Comparison of ENCODE assay signal across 8 cellular contexts in the genomic region with DNA sequence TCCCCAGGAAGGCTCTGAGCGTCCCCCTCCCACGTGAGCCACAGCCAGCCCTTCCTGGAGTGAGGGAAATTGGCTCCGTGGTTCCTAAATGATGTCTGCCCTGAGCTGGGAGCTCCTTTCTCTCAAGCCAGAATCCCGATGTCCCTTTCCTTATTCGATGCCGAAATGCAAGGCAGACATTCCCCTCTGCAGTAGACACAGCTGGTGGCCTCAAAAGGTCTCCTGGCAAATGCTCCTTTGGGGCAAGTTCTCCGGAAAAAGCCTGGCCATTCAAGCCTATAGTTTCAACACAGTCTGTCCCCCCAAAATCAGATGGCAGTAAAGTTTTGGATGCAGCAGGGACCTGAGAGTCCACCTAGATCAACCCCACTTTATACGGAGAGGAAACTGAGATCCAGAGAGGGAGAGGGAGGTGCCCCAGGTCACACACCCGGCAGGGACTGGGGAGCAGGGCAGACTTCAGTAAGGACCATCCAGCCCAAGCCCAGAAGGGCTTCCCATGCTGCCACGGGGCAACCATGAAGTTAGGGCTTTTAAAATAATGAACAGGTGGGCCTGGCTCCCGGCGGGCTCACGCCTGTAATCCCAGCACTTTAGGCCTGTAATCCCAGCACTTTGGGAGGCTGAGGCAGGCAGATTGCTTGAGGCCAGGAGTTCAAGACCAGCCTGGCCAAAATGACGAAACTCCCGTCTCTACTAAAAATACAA.
A peak's percentile ranks its signal among the peaks of the same experiment; 100 is the strongest.
DNase-seq lines count a peak whose midpoint lies in the region; ATAC-seq, FAIRE-seq and TF ChIP-seq lines count a peak whose summit lies in the region.

No MANE protein-coding gene starts in this region.

- no peak overlapping the region for H2BK15ac ChIP-seq in mesendoderm (replicated peaks; ENCODE audit: low read depth)

- H2AK5ac ChIP-seq in mesendoderm (ENCODE audit: low read length): peak overlapping the region; percentile 5

- no peak for TF ChIP-seq EP300 in GM12878 (IDR thresholded peaks at IDR 0.05; ENCODE audit: borderline replicate concordance in 1 of 2, control insufficient read depth in 1 of 2, low read depth in 2 of 2, low read length in 2 of 2)

- no peak for DNase-seq in AG09309 (ENCODE audit: low read depth)
- DNase-seq in GM12878 (ENCODE audit: low read depth, low spot score): no peak
- DNase-seq in mesendoderm: peak; percentile 23
- DNase-seq in vagina (ENCODE audit: extremely low spot score in 2 of 2): no peak
- DNase-seq in putamen (ENCODE audit: low spot score): no peak
- DNase-seq in NCI-H2107 (lab: John Stamatoyannopoulos, UW): no peak
- no peak for DNase-seq in DMS153 (lab: John Stamatoyannopoulos, UW)

- H3K23ac ChIP-seq in mesendoderm (ENCODE audit: low read length): peak overlapping the region; percentile 59

- peak overlapping the region; percentile 94 for H3K27ac ChIP-seq in HUES6 (ENCODE audit: low read depth, low read length)
- H3K27ac ChIP-seq in GM12878 (ENCODE audit: control insufficient read depth, insufficient read depth): no peak overlapping the region
- peak overlapping the region; percentile 93 for H3K27ac ChIP-seq in mesendoderm (ENCODE audit: low read depth, low read length)
- peak overlapping the region; percentile 83 for H3K27ac ChIP-seq in vagina

- in situ Hi-C loops in GM12878 (cut with MboI): loop anchor here (10.0 kb wide), 1 partner anchor 575 kb away; no protein-coding TSS in a partner anchor

- peak overlapping the region; percentile 92 for H3K18ac ChIP-seq in mesendoderm (ENCODE audit: low read length)

- H4K8ac ChIP-seq in mesendoderm (ENCODE audit: low read depth, low read length): no peak overlapping the region

- CTCF ChIA-PET in GM12878 (lab: Yijun Ruan, JAX): interaction anchor here (1.0 kb wide), 1 partner anchor 122 kb away, joined by 3 read pairs; no protein-coding TSS in a partner anchor

- H2AFZ ChIP-seq in GM12878 (ENCODE audit: control insufficient read depth, low read depth, low read length): peak overlapping the region; percentile 75

- peak overlapping the region; percentile 93 for H3K9ac ChIP-seq in HUES6 (ENCODE audit: low read length)
- peak overlapping the region; percentile 46; the same call in 1 of the 2 replicates for H3K9ac ChIP-seq in GM12878 (ENCODE audit: control insufficient read depth, insufficient read depth, low read length)
- H3K9ac ChIP-seq in mesendoderm (ENCODE audit: low read length): peak overlapping the region; percentile 92

- POLR2A ChIA-PET in GM12878 (lab: Charles Lee): no interaction called here

- H3K4me1 ChIP-seq in HUES6 (ENCODE audit: control insufficient read depth, insufficient read depth, low read length) (peaks cover 16% of the 10 kb centered on the region), GM12878 (ENCODE audit: control insufficient read depth, insufficient read depth, low read length) (peaks cover 4% of the 10 kb centered on the region), mesendoderm (ENCODE audit: control insufficient read depth, low read depth, low read length) (peaks cover 5% of the 10 kb centered on the region), vagina (peaks cover 19% of the 10 kb centered on the region)

- peaks cover 6% of the 10 kb centered on the region for H3K79me1 ChIP-seq in mesendoderm (ENCODE audit: low read length)

- H3K4me3 ChIP-seq in AG09309 (ENCODE audit: control insufficient read depth, low read depth, low read length) (peak overlapping the region; percentile 58), HUES6 (ENCODE audit: low read depth, low read length) (peak overlapping the region; percentile 98), GM12878 (peak overlapping the region; percentile 71; the same call in 1 of the 2 replicates), mesendoderm (ENCODE audit: low read length) (peak overlapping the region; percentile 10), vagina (peak overlapping the region; percentile 64 to 79)

- peaks cover 6% of the 10 kb centered on the region for H3K36me3 ChIP-seq in HUES6 (ENCODE audit: control insufficient read depth, insufficient read depth, low read length)
- H3K36me3 ChIP-seq in GM12878 (ENCODE audit: control insufficient read depth in 2 of 2, insufficient read depth in 2 of 2, low read length in 1 of 2): no peaks in the 10 kb centered on the region
- H3K36me3 ChIP-seq in mesendoderm (ENCODE audit: control insufficient read depth, insufficient read depth, low read length): no peaks in the 10 kb centered on the region
- no peaks in the 10 kb centered on the region for H3K36me3 ChIP-seq in vagina

- no peaks in the 10 kb centered on the region for H3K27me3 ChIP-seq in HUES6 (ENCODE audit: control insufficient read depth, insufficient read depth, low read length)
- H3K27me3 ChIP-seq in GM12878 (replicated peaks in 1 of 2; ENCODE audit: control insufficient read depth in 2 of 2, insufficient read depth in 2 of 2, low read length in 1 of 2): peaks cover 0 to 1% of the 10 kb centered on the region in 2 experiments; a peak in 1 of 4 replicates
- H3K27me3 ChIP-seq in mesendoderm (ENCODE audit: insufficient read depth, low read length, poor library complexity): no peaks in the 10 kb centered on the region
- H3K27me3 ChIP-seq in vagina: no peaks in the 10 kb centered on the region

- no peaks in the 10 kb centered on the region for H4K20me1 ChIP-seq in GM12878 (ENCODE audit: control insufficient read depth, insufficient read depth)

- no peak for TF ChIP-seq RAD21 in GM12878 (IDR thresholded peaks at IDR 0.05; ENCODE audit: insufficient read depth, low read depth, low read length)

- SMC1A ChIA-PET in GM12878 (lab: Charles Lee; ENCODE audit: uncharacterized antibody, unreplicated experiment): no interaction called here

- peak overlapping the region; percentile 5 for H2BK120ac ChIP-seq in mesendoderm (ENCODE audit: low read depth, low read length)

- TF ChIP-seq CTCF in AG09309 (IDR thresholded peaks at IDR 0.05; ENCODE audit: control insufficient read depth, insufficient read depth, low read depth, low read length, missing control alignments) (no peak), GM12878 (IDR thresholded peaks at IDR 0.05 in 2 of 3, conservative IDR thresholded peaks at IDR 0.05 in 1 of 3; ENCODE audit: control insufficient read depth in 2 of 3, extremely low read depth in 1 of 3, insufficient read depth in 1 of 3, low read depth in 3 of 3, low read length in 3 of 3) (no peak), vagina (IDR thresholded peaks at IDR 0.05) (no peak)

- peak overlapping the region; percentile 88 for H3K4me2 ChIP-seq in GM12878 (ENCODE audit: control insufficient read depth, insufficient read depth)
- peak overlapping the region; percentile 82 for H3K4me2 ChIP-seq in mesendoderm (ENCODE audit: low read length)

- intact Hi-C loops in GM12878 (cut with micrococcal nuclease; ENCODE audit: unreplicated experiment) (loop anchor here (5.0 to 10.0 kb wide), 3 partner anchors 105 to 205 kb away; no protein-coding TSS in a partner anchor), vagina (cut with DNase I) (no loop called here)

- H3K4ac ChIP-seq in mesendoderm (ENCODE audit: low read depth, low read length): peak overlapping the region; percentile 92

- TF ChIP-seq POLR2A in GM12878 (IDR thresholded peaks at IDR 0.05; ENCODE audit: low read depth, low read length) (no peak), vagina (IDR thresholded peaks at IDR 0.05) (no peak)

- RAD21 ChIA-PET in GM12878 (lab: Charles Lee; ENCODE audit: unreplicated experiment): no interaction called here

- peaks cover 7% of the 10 kb centered on the region for H3K9me3 ChIP-seq in HUES6 (ENCODE audit: control insufficient read depth, insufficient read depth, low read depth, low read length)
- H3K9me3 ChIP-seq in GM12878 (replicated peaks; ENCODE audit: control insufficient read depth, insufficient read depth, low read length): peaks cover 3% of the 10 kb centered on the region; the same call in 1 of the 3 replicates
- no peaks in the 10 kb centered on the region for H3K9me3 ChIP-seq in vagina

- H3K79me2 ChIP-seq in GM12878 (ENCODE audit: control insufficient read depth, insufficient read depth, low read length) (no peaks in the 10 kb centered on the region), mesendoderm (ENCODE audit: control insufficient read depth, insufficient read depth, low read length) (peaks cover 29% of the 10 kb centered on the region)

- peak overlapping the region; percentile 49 for H2BK5ac ChIP-seq in mesendoderm (ENCODE audit: low read length)

- ATAC-seq in GM12878: no peak

- BruUV-seq in GM12878 (replicated peaks; lab: Mats Ljungman, UMichigan): no TSS peak

- 60% methylated on average over 15 of the region's 15 CpGs for WGBS in GM12878 (ENCODE audit: insufficient coverage, insufficient replicate concordance, low lambda C conversion rate, missing lambda C conversion rate)
- WGBS in mesendoderm (ENCODE audit: extremely low coverage, insufficient coverage, low lambda C conversion rate): no CpG with 5 or more reads among the region's 15 CpGs

- H4K5ac ChIP-seq in mesendoderm (ENCODE audit: low read length): peak overlapping the region; percentile 59

- H3K56ac ChIP-seq in mesendoderm (ENCODE audit: low read length): peak overlapping the region; percentile 100

- FAIRE-seq in GM12878 (lab: Jason Lieb, UNC): no peak

TF ChIP-seq in GM12878, 131 proteins besides CTCF, POLR2A, EP300 and RAD21 (continues in another document):
- TF ChIP-seq POU2F2 (IDR thresholded peaks at IDR 0.05; ENCODE audit: borderline replicate concordance, low read depth, low read length) (no peak), DPF2 (IDR thresholded peaks at IDR 0.05) (no peak), TCF12 (IDR thresholded peaks at IDR 0.05; ENCODE audit: low read depth, low read length) (no peak), SMARCA5 (IDR thresholded peaks at IDR 0.05) (no peak), TARDBP (IDR thresholded peaks at IDR 0.05; ENCODE audit: borderline replicate concordance) (no peak), JUND (IDR thresholded peaks at IDR 0.05; ENCODE audit: low read depth, low read length) (no peak)
- TF ChIP-seq, protein P1, sequence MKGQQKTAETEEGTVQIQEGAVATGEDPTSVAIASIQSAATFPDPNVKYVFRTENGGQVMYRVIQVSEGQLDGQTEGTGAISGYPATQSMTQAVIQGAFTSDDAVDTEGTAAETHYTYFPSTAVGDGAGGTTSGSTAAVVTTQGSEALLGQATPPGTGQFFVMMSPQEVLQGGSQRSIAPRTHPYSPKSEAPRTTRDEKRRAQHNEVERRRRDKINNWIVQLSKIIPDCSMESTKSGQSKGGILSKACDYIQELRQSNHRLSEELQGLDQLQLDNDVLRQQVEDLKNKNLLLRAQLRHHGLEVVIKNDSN (IDR thresholded peaks at IDR 0.05; ENCODE audit: borderline replicate concordance, extremely low read length, insufficient read depth, low read depth, low read length): no peak

Comparison
In these comparisons a context has a peak if more than half of its experiments do, and no peak if none do; other contexts are left out.
1. H3K4me3 ChIP-seq: peak in every context shown above with its lines; median percentile 98 in HUES6; 72 in vagina; 71 in GM12878; 58 in AG09309; 10 in mesendoderm.